ENCODE assay signal across 1 cellular context in the genomic region with DNA sequence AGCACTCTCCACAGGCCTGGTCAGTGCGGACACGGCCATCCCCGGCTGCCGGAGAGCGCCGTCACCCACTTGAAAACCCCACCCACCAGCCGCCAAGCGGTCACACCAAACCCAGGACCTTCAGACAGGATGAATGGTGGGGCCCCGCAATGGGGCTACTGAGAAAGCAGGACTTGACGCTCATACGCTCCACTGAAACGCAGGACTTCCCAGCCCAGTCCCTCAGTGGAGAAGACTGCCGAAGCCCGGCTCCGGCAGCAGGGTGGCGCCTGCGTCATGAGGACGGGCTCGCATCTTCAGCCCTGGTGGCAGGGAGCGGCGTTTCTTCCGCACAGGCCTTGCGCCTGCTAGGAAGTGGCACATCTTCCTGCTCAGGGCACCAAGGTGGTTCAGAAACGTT.
TF ChIP-seq lines count a peak whose summit lies in the region.

No MANE protein-coding gene starts in this region.

TF ChIP-seq in IMR-90, 13 proteins besides CTCF, POLR2A, EP300 and RAD21 (continued from another document):
- TF ChIP-seq ELK1 (IDR thresholded peaks at IDR 0.05; ENCODE audit: borderline replicate concordance, low read depth, low read length) (no peak), RCOR1 (IDR thresholded peaks at IDR 0.05; ENCODE audit: insufficient replicate concordance, low read length) (no peak), USF2 (IDR thresholded peaks at IDR 0.05; ENCODE audit: low read depth, low read length) (no peak), FOS (IDR thresholded peaks at IDR 0.05; ENCODE audit: low read depth, low read length) (no peak), SMC3 (IDR thresholded peaks at IDR 0.05; ENCODE audit: low read depth, low read length) (no peak), CEBPB (IDR thresholded peaks at IDR 0.05; ENCODE audit: low read depth, low read length) (no peak), MAFK (IDR thresholded peaks at IDR 0.05; ENCODE audit: low read depth, low read length) (no peak)
